8 cellular contexts compared by ENCODE assay signal in genomic region chr6:22026160-22026678, GRCh38.
DNase-seq lines count a peak whose midpoint lies in the region; ATAC-seq and TF ChIP-seq lines count a peak whose summit lies in the region.

No MANE protein-coding gene starts in this region.

- H3K9ac ChIP-seq in ES-I3 (ENCODE audit: low read depth, low read length) (0 out of 2 replicates have a peak overlapping the region, but pooled peaks have one; percentile 11), mesendoderm (ENCODE audit: low read length) (peak overlapping the region; percentile 37)

- BruUV-seq in OCI-LY7 (replicated peaks; lab: Mats Ljungman, UMichigan), result no TSS peak

- intact Hi-C loops in OCI-LY7 (cut with micrococcal nuclease; ENCODE audit: unreplicated experiment), result no loop called here

- H3K79me2 ChIP-seq in OCI-LY7 (ENCODE audit: insufficient read depth, low read depth, low read length) (no peaks in the 10 kb centered on the region), mesendoderm (ENCODE audit: control insufficient read depth, insufficient read depth, low read length) (no peaks in the 10 kb centered on the region)

- no peaks in the 10 kb centered on the region for H3K9me2 ChIP-seq in OCI-LY7 (ENCODE audit: insufficient read depth, low read length)

- H2BK5ac ChIP-seq in mesendoderm (ENCODE audit: low read length), result no peak overlapping the region

- peak overlapping the region; percentile 74 for H4K5ac ChIP-seq in mesendoderm (ENCODE audit: low read length)

- H4K20me1 ChIP-seq in OCI-LY7 (ENCODE audit: insufficient read depth, low read length), result no peaks in the 10 kb centered on the region

- CTCF ChIA-PET in OCI-LY7 (lab: Charles Lee; ENCODE audit: unreplicated experiment), result interaction anchor here (0.6 kb wide), 1 partner anchor 35 kb away, joined by 3 read pairs; no protein-coding TSS in a partner anchor

- H3K9me3 ChIP-seq in ES-I3 (ENCODE audit: control insufficient read depth, insufficient read depth, low read length) (no peaks in the 10 kb centered on the region), OCI-LY7 (ENCODE audit: low read length) (no peaks in the 10 kb centered on the region)

- peak overlapping the region; percentile 96 for H2BK15ac ChIP-seq in mesendoderm (replicated peaks; ENCODE audit: low read depth)

- no peak for TF ChIP-seq CTCF in OCI-LY7 (conservative IDR thresholded peaks at IDR 0.05; ENCODE audit: low read length)

- H3K4me3 ChIP-seq in OCI-LY7 (ENCODE audit: low read depth, low read length, poor library complexity, severe bottlenecking) (peak overlapping the region; percentile 29), mesendoderm (ENCODE audit: low read length) (no peak overlapping the region)

- H3K9me3 Mint-ChIP-seq in natural killer cell treated with Interleukin-12 subunit alpha and Interleukin-12 subunit beta and Interleukin-15 and Interleukin-18, amount 100 ng/mL, for 72 hours, result peaks cover 7% of the 10 kb centered on the region

- no peak overlapping the region for H3K27ac ChIP-seq in OCI-LY7 (ENCODE audit: low read depth, low read length, poor library complexity, severe bottlenecking)
- H3K27ac ChIP-seq in mesendoderm (ENCODE audit: low read depth, low read length), result peak overlapping the region; percentile 96

- peak; percentile 0 for ATAC-seq in GM21619 (IDR thresholded peaks at IDR 0.05; ENCODE audit: unreplicated experiment)
- no peak for ATAC-seq in HG03108 (IDR thresholded peaks at IDR 0.05; ENCODE audit: unreplicated experiment)
- no peak for ATAC-seq in natural killer cell treated with Interleukin-12 subunit alpha and Interleukin-12 subunit beta and Interleukin-15 and Interleukin-18, amount 100 ng/mL, for 72 hours

- H3K27ac Mint-ChIP-seq in natural killer cell treated with Interleukin-12 subunit alpha and Interleukin-12 subunit beta and Interleukin-15 and Interleukin-18, amount 100 ng/mL, for 72 hours, result peak overlapping the region in 1 of 2 donors; percentile 10

- H3K56ac ChIP-seq in mesendoderm (ENCODE audit: low read length), result peak overlapping the region; percentile 79

- peak overlapping the region; percentile 83 for H2AFZ ChIP-seq in OCI-LY7 (ENCODE audit: low read length)

- H3K4ac ChIP-seq in mesendoderm (ENCODE audit: low read depth, low read length), result peak overlapping the region; percentile 55

- POLR2A ChIA-PET in OCI-LY7 (lab: Charles Lee), result interaction anchor here (0.8 to 1.4 kb wide), 4 partner anchors 9 to 438 kb away, joined by 3 to 5 read pairs (median 4); no protein-coding TSS in a partner anchor

- H2AK5ac ChIP-seq in mesendoderm (ENCODE audit: low read length), result no peak overlapping the region

- DNase-seq in OCI-LY7 (ENCODE audit: low spot score) (no peak), mesendoderm (no peak), AG08396 (ENCODE audit: low spot score) (no peak), H4 (ENCODE audit: low spot score) (no peak)
- no peak for DNase-seq in natural killer cell treated with Interleukin-12 subunit alpha and Interleukin-12 subunit beta and Interleukin-15 and Interleukin-18, amount 100 ng/mL, for 72 hours (ENCODE audit: low spot score)

- H3K27me3 ChIP-seq in mesendoderm (ENCODE audit: insufficient read depth, low read length, poor library complexity), result no peaks in the 10 kb centered on the region

- peaks cover 4% of the 10 kb centered on the region for H3K79me1 ChIP-seq in mesendoderm (ENCODE audit: low read length)

- H3K18ac ChIP-seq in mesendoderm (ENCODE audit: low read length), result peak overlapping the region; percentile 97

- peaks cover 5% of the 10 kb centered on the region for H3K36me3 Mint-ChIP-seq in natural killer cell treated with Interleukin-12 subunit alpha and Interleukin-12 subunit beta and Interleukin-15 and Interleukin-18, amount 100 ng/mL, for 72 hours

- H4K8ac ChIP-seq in mesendoderm (ENCODE audit: low read depth, low read length), result peak overlapping the region; percentile 93

- no peak overlapping the region for H3K4me3 Mint-ChIP-seq in natural killer cell treated with Interleukin-12 subunit alpha and Interleukin-12 subunit beta and Interleukin-15 and Interleukin-18, amount 100 ng/mL, for 72 hours

- H3K4me1 ChIP-seq in ES-I3 (ENCODE audit: insufficient read depth, low read length) (peaks cover 24% of the 10 kb centered on the region), OCI-LY7 (ENCODE audit: insufficient read depth, low read length, poor library complexity, severe bottlenecking) (peaks cover 23% of the 10 kb centered on the region), mesendoderm (ENCODE audit: control insufficient read depth, low read depth, low read length) (peaks cover 11% of the 10 kb centered on the region)

- H3K36me3 ChIP-seq in ES-I3 (ENCODE audit: insufficient read depth, low read length), result no peaks in the 10 kb centered on the region
- H3K36me3 ChIP-seq in OCI-LY7 (ENCODE audit: insufficient read depth, low read length), result no peaks in the 10 kb centered on the region
- no peaks in the 10 kb centered on the region for H3K36me3 ChIP-seq in mesendoderm (ENCODE audit: control insufficient read depth, insufficient read depth, low read length)

- peak overlapping the region; percentile 64 for H3K4me2 ChIP-seq in OCI-LY7 (ENCODE audit: low read length)
- no peak overlapping the region for H3K4me2 ChIP-seq in mesendoderm (ENCODE audit: low read length)

- peaks cover 0 to 8% of the 10 kb centered on the region in 2 donors for H3K4me1 Mint-ChIP-seq in natural killer cell treated with Interleukin-12 subunit alpha and Interleukin-12 subunit beta and Interleukin-15 and Interleukin-18, amount 100 ng/mL, for 72 hours (ENCODE audit: low read depth in 2 of 2)

- H2BK120ac ChIP-seq in mesendoderm (ENCODE audit: low read depth, low read length), result peak overlapping the region; percentile 82

- WGBS in mesendoderm (ENCODE audit: extremely low coverage, insufficient coverage, low lambda C conversion rate), result no CpG with 5 or more reads among the region's 5 CpGs

- H3K27me3 Mint-ChIP-seq in natural killer cell treated with Interleukin-12 subunit alpha and Interleukin-12 subunit beta and Interleukin-15 and Interleukin-18, amount 100 ng/mL, for 72 hours, result no peaks in the 10 kb centered on the region

- no peak overlapping the region for H3K23ac ChIP-seq in mesendoderm (ENCODE audit: low read length)
